34 cellular contexts compared by ENCODE assay signal in genomic region chr15:97627634-97628033, GRCh38.
DNase-seq lines count a peak whose midpoint lies in the region; ATAC-seq, FAIRE-seq and TF ChIP-seq lines count a peak whose summit lies in the region.
"Had no signal": no experiment of that assay in that cellular context is flagged by ENCODE, and none has a peak within 500 bp of the region (broad histone marks: within the 10 kb centered on the region; RNA-seq: fewer than 3 reads in every experiment).

No MANE protein-coding gene starts in this region.

- H2AFZ ChIP-seq in HepG2 (ENCODE audit: low read length) (no peak overlapping the region), IMR-90 (replicated peaks; ENCODE audit: low read length, poor library complexity) (no peak overlapping the region), K562 (ENCODE audit: low read depth, low read length) (no peak overlapping the region)

- intact Hi-C loops in HepG2 (cut with micrococcal nuclease; ENCODE audit: unreplicated experiment): no loop called here
- intact Hi-C loops in right lobe of liver (cut with DNase I): no loop called here
- intact Hi-C loops in IMR-90 (cut with micrococcal nuclease): no loop called here
- intact Hi-C loops in K562 (cut with micrococcal nuclease): no loop called here
- intact Hi-C loops in ovary (cut with DNase I): no loop called here

- H3K27me3 ChIP-seq in HepG2 (ENCODE audit: control insufficient read depth in 1 of 2, insufficient read depth in 2 of 2, low read length in 2 of 2) (no peaks in the 10 kb centered on the region), right lobe of liver (no peaks in the 10 kb centered on the region), IMR-90 (ENCODE audit: control insufficient read depth, insufficient read depth, low read length) (no peaks in the 10 kb centered on the region), K562 (ENCODE audit: control insufficient read depth in 2 of 2, insufficient read depth in 2 of 2, low read length in 2 of 2) (no peaks in the 10 kb centered on the region), ovary (no peaks in the 10 kb centered on the region)
- H3K27me3 ChIP-seq: BE2C; BLaER1; BLaER1 treated with 17β-estradiol and CSF1 and Interleukin-3, amounts not matched to agents 10 nM and 100 nM had no signal

- WGBS in HepG2 (ENCODE audit: low lambda C conversion rate): 0% methylated on average over 1 of the region's 1 CpG
- WGBS in right lobe of liver (ENCODE audit: insufficient coverage, low coverage, low lambda C conversion rate, missing lambda C conversion rate): 8% methylated on average over 1 of the region's 1 CpG
- WGBS in A549 (ENCODE audit: missing lambda C conversion rate): 2% methylated on average over 1 of the region's 1 CpG
- WGBS in IMR-90 (ENCODE audit: extremely low coverage in 2 of 2, insufficient read length in 1 of 2), 2 experiments: no CpG with 5 or more reads among the region's 1 CpG
- 0% methylated on average over 1 of the region's 1 CpG for WGBS in K562 (ENCODE audit: insufficient coverage, low coverage, missing lambda C conversion rate)
- 34 to 49% (median 36%) methylated on average over 1 of the region's 1 CpG for WGBS in ovary, 3 donors

- ATAC-seq in HepG2: no peak
- no peak for ATAC-seq in right lobe of liver
- ATAC-seq in A549: no peak
- ATAC-seq in IMR-90 (ENCODE audit: low read depth): no peak
- no peak for ATAC-seq in K562
- ATAC-seq: CD8-positive, alpha-beta T cell had no signal

- H3K4me1 ChIP-seq in HepG2 (ENCODE audit: insufficient read depth, low read length) (no peaks in the 10 kb centered on the region), right lobe of liver (no peaks in the 10 kb centered on the region), A549 (no peaks in the 10 kb centered on the region), IMR-90 (ENCODE audit: control insufficient read depth, insufficient read depth, low read length) (no peaks in the 10 kb centered on the region), K562 (replicated peaks in 1 of 2; ENCODE audit: control insufficient read depth in 2 of 2, insufficient read depth in 2 of 2, low read length in 2 of 2) (no peaks in the 10 kb centered on the region), ovary (ENCODE audit: insufficient read depth) (no peaks in the 10 kb centered on the region)
- H3K4me1 ChIP-seq: BE2C; BLaER1; BLaER1 treated with 17β-estradiol and CSF1 and Interleukin-3, amounts not matched to agents 10 nM and 100 nM; Caco-2 had no signal

- H2BK20ac ChIP-seq in IMR-90 (ENCODE audit: low read depth, low read length): no peak overlapping the region

- H2AK9ac ChIP-seq in IMR-90 (replicated peaks; ENCODE audit: low read depth, low read length, poor library complexity): no peak overlapping the region

- H3K79me2 ChIP-seq in HepG2 (ENCODE audit: insufficient read depth, low read length) (no peaks in the 10 kb centered on the region), K562 (ENCODE audit: control insufficient read depth, insufficient read depth, low read length) (no peaks in the 10 kb centered on the region)

- BruUV-seq in HepG2 (replicated peaks; lab: Mats Ljungman, UMichigan) (no TSS peak), IMR-90 (replicated peaks; lab: Mats Ljungman, UMichigan) (no TSS peak), K562 (replicated peaks; lab: Mats Ljungman, UMichigan) (no TSS peak)

- H3K36me3 ChIP-seq in HepG2 (replicated peaks in 1 of 2; ENCODE audit: control insufficient read depth in 1 of 2, insufficient read depth in 2 of 2, low read length in 2 of 2) (no peaks in the 10 kb centered on the region), right lobe of liver (no peaks in the 10 kb centered on the region), IMR-90 (ENCODE audit: control insufficient read depth, insufficient read depth, low read length) (no peaks in the 10 kb centered on the region), K562 (ENCODE audit: control insufficient read depth, insufficient read depth, low read length) (no peaks in the 10 kb centered on the region), ovary (no peaks in the 10 kb centered on the region)
- H3K36me3 ChIP-seq: BE2C; BLaER1; BLaER1 treated with 17β-estradiol and CSF1 and Interleukin-3, amounts not matched to agents 10 nM and 100 nM had no signal

- dilution Hi-C loops in IMR-90 (cut with HindIII; ENCODE audit: low sequenced_read_pairs, unreplicated experiment): no loop called here

- H3K9me1 ChIP-seq in IMR-90 (ENCODE audit: insufficient read depth, low read length) (no peaks in the 10 kb centered on the region), K562 (ENCODE audit: control insufficient read depth, insufficient read depth, low read length) (no peaks in the 10 kb centered on the region)

- no peak overlapping the region for H3K18ac ChIP-seq in IMR-90 (ENCODE audit: low read depth, low read length)

- no peak overlapping the region for H2BK5ac ChIP-seq in IMR-90 (ENCODE audit: low read depth, low read length, poor library complexity, severe bottlenecking)

- H4K5ac ChIP-seq in IMR-90 (ENCODE audit: low read depth, low read length): no peak overlapping the region

- H2BK120ac ChIP-seq in IMR-90 (ENCODE audit: low read depth, low read length): no peak overlapping the region

- CTCF ChIA-PET in HepG2 (lab: Yijun Ruan, JAX; ENCODE audit: low intra/inter-chr PET ratio, low total read pairs) (no interaction called here), A549 (lab: Yijun Ruan, JAX) (no interaction called here), IMR-90 (lab: Yijun Ruan, JAX) (no interaction called here), K562 (lab: Yijun Ruan, JAX; ENCODE audit: low intra/inter-chr PET ratio) (no interaction called here)

- H3K14ac ChIP-seq in IMR-90 (replicated peaks; ENCODE audit: low read depth, low read length): no peak overlapping the region

- no peak overlapping the region for H2AK5ac ChIP-seq in IMR-90 (ENCODE audit: low read depth, low read length)

- no peak overlapping the region for H4K8ac ChIP-seq in IMR-90 (ENCODE audit: low read depth in 2 of 2, low read length in 2 of 2)

- no peak for TF ChIP-seq POLR2A in HepG2 (IDR thresholded peaks at IDR 0.05; ENCODE audit: insufficient read depth in 1 of 2, low read depth in 2 of 2, low read length in 2 of 2)
- no peak for TF ChIP-seq POLR2A in right lobe of liver (IDR thresholded peaks at IDR 0.05)
- TF ChIP-seq POLR2A in A549 (IDR thresholded peaks at IDR 0.05; ENCODE audit: low read length): no peak
- no peak for TF ChIP-seq POLR2A in IMR-90 (IDR thresholded peaks at IDR 0.05; ENCODE audit: low read depth, low read length)
- no peak for TF ChIP-seq POLR2A in K562 (conservative IDR thresholded peaks at IDR 0.05)
- TF ChIP-seq POLR2A in ovary (IDR thresholded peaks at IDR 0.05): no peak

- H3K4me3 ChIP-seq in HepG2 (replicated peaks in 1 of 3; ENCODE audit: insufficient read depth in 1 of 3, low read depth in 2 of 3, low read length in 3 of 3) (no peak overlapping the region), right lobe of liver (no peak overlapping the region), A549 (no peak overlapping the region), IMR-90 (ENCODE audit: insufficient read depth, low read depth, low read length) (no peak overlapping the region), K562 (no peak overlapping the region), ovary (no peak overlapping the region)
- H3K4me3 ChIP-seq: BLaER1; BLaER1 treated with 17β-estradiol and CSF1 and Interleukin-3, amounts not matched to agents 10 nM and 100 nM had no signal

- H3K23ac ChIP-seq in IMR-90 (ENCODE audit: low read depth, low read length): no peak overlapping the region

- no peak overlapping the region for H4K91ac ChIP-seq in IMR-90 (ENCODE audit: insufficient read depth, low read depth, low read length)

- H3K4ac ChIP-seq in IMR-90 (ENCODE audit: low read depth, low read length): no peak overlapping the region

- TF ChIP-seq RAD21 in HepG2 (CRISPR knock-in tag; IDR thresholded peaks at IDR 0.05) (no peak), A549 (conservative IDR thresholded peaks at IDR 0.05 in 1 of 2, IDR thresholded peaks at IDR 0.05 in 1 of 2) (no peak), IMR-90 (IDR thresholded peaks at IDR 0.05; ENCODE audit: low read length) (no peak), K562 (CRISPR knock-in tag; conservative IDR thresholded peaks at IDR 0.05 in 1 of 2, IDR thresholded peaks at IDR 0.05 in 1 of 2) (no peak)

- H3K9me3 ChIP-seq in HepG2 (ENCODE audit: low read length): peaks cover 75% of the 10 kb centered on the region
- H3K9me3 ChIP-seq in right lobe of liver: no peaks in the 10 kb centered on the region
- H3K9me3 ChIP-seq in A549: no peaks in the 10 kb centered on the region
- H3K9me3 ChIP-seq in IMR-90 (ENCODE audit: control insufficient read depth, insufficient read depth, low read length): peaks cover 7% of the 10 kb centered on the region
- no peaks in the 10 kb centered on the region; the same call in 1 of the 2 replicates for H3K9me3 ChIP-seq in K562 (replicated peaks; ENCODE audit: control insufficient read depth, insufficient read depth, low read depth, low read length)
- no peaks in the 10 kb centered on the region for H3K9me3 ChIP-seq in ovary
- H3K9me3 ChIP-seq: BE2C, BLaER1, Caco-2 had no signal

- no peak overlapping the region for H2BK15ac ChIP-seq in IMR-90 (ENCODE audit: low read depth, low read length)

- TF ChIP-seq EP300 in HepG2 (IDR thresholded peaks at IDR 0.05; ENCODE audit: low read depth in 2 of 2, low read length in 2 of 2) (no peak), HepG2 (CRISPR knock-in tag; IDR thresholded peaks at IDR 0.05; ENCODE audit: borderline replicate concordance) (no peak), A549 (IDR thresholded peaks at IDR 0.05) (no peak), K562 (IDR thresholded peaks at IDR 0.05; ENCODE audit: low read length) (no peak), ovary (IDR thresholded peaks at IDR 0.05) (no peak)

- FAIRE-seq in HepG2 (lab: Jason Lieb, UNC): no peak
- no peak for FAIRE-seq in A549 (lab: Jason Lieb, UNC)
- FAIRE-seq in K562 (lab: Jason Lieb, UNC): no peak
- FAIRE-seq: A204.1, D721Med had no signal

- H4K20me1 ChIP-seq in HepG2 (ENCODE audit: insufficient read depth, low read length) (no peaks in the 10 kb centered on the region), IMR-90 (ENCODE audit: insufficient read depth, low read length) (no peaks in the 10 kb centered on the region), K562 (replicated peaks; ENCODE audit: control insufficient read depth, insufficient read depth, low read length) (no peaks in the 10 kb centered on the region)
- H4K20me1 ChIP-seq: BLaER1; BLaER1 treated with 17β-estradiol and CSF1 and Interleukin-3, amounts not matched to agents 10 nM and 100 nM had no signal

- H3K56ac ChIP-seq in IMR-90 (ENCODE audit: extremely low read depth, insufficient read depth, low read length): no peak overlapping the region

- no peak for DNase-seq in HepG2 (ENCODE audit: low spot score)
- DNase-seq in right lobe of liver: no peak
- DNase-seq in A549 (ENCODE audit: low read depth in 1 of 2, low spot score in 1 of 2): no peak
- no peak for DNase-seq in IMR-90
- no peak for DNase-seq in K562 (ENCODE audit: extremely low read depth in 1 of 4, low spot score in 3 of 4)
- no peak for DNase-seq in activated naive CD4-positive, alpha-beta T cell (lab: John Stamatoyannopoulos, UW)
- no peak for DNase-seq in NCI-H2081 (lab: John Stamatoyannopoulos, UW)
- no peak for DNase-seq in ovary
- DNase-seq: 8988T; ACHN; AML-193; BE2C; C1 segment of cervical spinal cord; Caco-2; Calu3; CD4-positive, alpha-beta memory T cell; CD4-positive, alpha-beta T cell; CD4-positive, CD25-positive, alpha-beta regulatory T cell; CD8-positive, alpha-beta memory T cell; CD8-positive, alpha-beta T cell; COR-L47; DMS 273 treated with DMSO at 0.1 percent for 48 hours; DMS153; DMS53; DMS79; DMS79 treated with DMSO at 0.1 percent for 48 hours; DND-41; EL had no signal

- H3K27ac ChIP-seq in HepG2 (ENCODE audit: extremely low read length, insufficient read depth, low read length) (no peak overlapping the region), right lobe of liver (no peak overlapping the region), A549 (no peak overlapping the region), IMR-90 (ENCODE audit: insufficient read depth, low read length) (no peak overlapping the region), K562 (ENCODE audit: extremely low read depth, low read depth, low read length) (no peak overlapping the region), ovary (no peak overlapping the region)
- H3K27ac ChIP-seq: 22Rv1; BLaER1; BLaER1 treated with 17β-estradiol and CSF1 and Interleukin-3, amounts not matched to agents 10 nM and 100 nM; C4-2B had no signal

- TF ChIP-seq CTCF in HepG2 (CRISPR knock-in tag; IDR thresholded peaks at IDR 0.05) (no peak), right lobe of liver (IDR thresholded peaks at IDR 0.05) (no peak), A549 (IDR thresholded peaks at IDR 0.05) (no peak), IMR-90 (conservative IDR thresholded peaks at IDR 0.05; ENCODE audit: low read depth, low read length) (no peak), K562 (IDR thresholded peaks at IDR 0.05 in 2 of 3, conservative IDR thresholded peaks at IDR 0.05 in 1 of 3; ENCODE audit: insufficient read depth in 2 of 3, low read depth in 1 of 3, low read length in 3 of 3) (no peak), ovary (IDR thresholded peaks at IDR 0.05) (no peak)

- H3K9ac ChIP-seq in HepG2 (ENCODE audit: insufficient read depth, low read depth, low read length) (no peak overlapping the region), IMR-90 (ENCODE audit: low read depth, low read length) (no peak overlapping the region), K562 (ENCODE audit: insufficient read depth in 1 of 2, low read depth in 2 of 2, low read length in 2 of 2) (no peak overlapping the region)
- H3K9ac ChIP-seq: BLaER1; BLaER1 treated with 17β-estradiol and CSF1 and Interleukin-3, amounts not matched to agents 10 nM and 100 nM had no signal

- H3K79me1 ChIP-seq in IMR-90 (ENCODE audit: low read depth in 1 of 2, low read length in 2 of 2): no peaks in the 10 kb centered on the region

- H3K4me2 ChIP-seq in HepG2 (ENCODE audit: low read depth, low read length) (no peak overlapping the region), A549 (no peak overlapping the region), IMR-90 (ENCODE audit: low read depth, low read length) (no peak overlapping the region), K562 (ENCODE audit: insufficient read depth, low read length) (no peak overlapping the region)
- H3K4me2 ChIP-seq: BLaER1; BLaER1 treated with 17β-estradiol and CSF1 and Interleukin-3, amounts not matched to agents 10 nM and 100 nM had no signal

- in situ Hi-C loops in HepG2 (cut with HindIII; ENCODE audit: extremely low pct_ligation_motif_present, low pct_unique_long_range_greater_than_20kb): no loop called here
- in situ Hi-C loops in IMR-90 (cut with MboI; ENCODE audit: low sequenced_read_pairs): no loop called here
- in situ Hi-C loops in K562 (cut with MboI): no loop called here

- POLR2A ChIA-PET in HepG2 (lab: Yijun Ruan, JAX): no interaction called here
- POLR2A ChIA-PET in A549 (lab: Yijun Ruan, JAX): no interaction called here
- POLR2A ChIA-PET in IMR-90 (lab: Charles Lee; ENCODE audit: unreplicated experiment): no interaction called here
- POLR2A ChIA-PET in K562 (lab: Yijun Ruan, JAX): no interaction called here

Comparison
In these comparisons a context has a peak if more than half of its experiments do, and no peak if none do; other contexts are left out.
1. Of the 241 proteins assayed by ChIP-seq in both HepG2 and K562: peak only in HepG2: MAFF and MAFK; only in K562: none; in both: none; in neither: 239.